In genomic region chr15:31156226-31156625, GRCh38 we compare ENCODE assay signal across 34 cellular contexts. TPM values are rescaled to one million over a fixed set of nuclear protein-coding genes. Genes with fewer than 3 reads are reported as not detected.
"Had no signal": no experiment of that assay in that cellular context is flagged by ENCODE, and none has a peak within 500 bp of the region (broad histone marks: within the 10 kb centered on the region; RNA-seq: fewer than 3 reads in every experiment).

No MANE protein-coding gene starts in this region.

- ATAC-seq: foreskin keratinocyte; gastroesophageal sphincter; heart left ventricle; left lobe of liver; naive thymus-derived CD4-positive, alpha-beta T cell; stimulated activated effector memory CD8-positive, alpha-beta T cell treated with anti-CD3 and anti-CD28 coated beads, Interleukin-12 subunit alpha, Interleukin-12 subunit beta, amount 100 ng/mL, for 72 hours had no signal

- H3K9me3 Mint-ChIP-seq: dendritic cell treated with granulocyte-macrophage colony-stimulating factor and Interleukin-4, amounts not matched to agents 40 ng/mL and 50 ng/mL, for 4 days; naive thymus-derived CD4-positive, alpha-beta T cell; nephron; neural progenitor cell; stimulated activated effector memory CD8-positive, alpha-beta T cell treated with anti-CD3 and anti-CD28 coated beads, Interleukin-12 subunit alpha, Interleukin-12 subunit beta, amount 100 ng/mL, for 72 hours; type B pancreatic cell had no signal

- H3K4me3 Mint-ChIP-seq: dendritic cell treated with granulocyte-macrophage colony-stimulating factor and Interleukin-4, amounts not matched to agents 40 ng/mL and 50 ng/mL, for 4 days; naive thymus-derived CD4-positive, alpha-beta T cell; nephron; neural progenitor cell; stimulated activated effector memory CD8-positive, alpha-beta T cell treated with anti-CD3 and anti-CD28 coated beads, Interleukin-12 subunit alpha, Interleukin-12 subunit beta, amount 100 ng/mL, for 72 hours; type B pancreatic cell had no signal

- DNase-seq: colonic mucosa; effector CD8-positive, alpha-beta T cell; foreskin keratinocyte; heart left ventricle; kidney; mesenchymal stem cell; midbrain; naive thymus-derived CD4-positive, alpha-beta T cell; sigmoid colon; stimulated activated CD4-positive, alpha-beta T cell treated with anti-CD3 and anti-CD28 coated beads, Interleukin-2, amount 100 ng/mL, for 24 hours; stimulated activated CD4-positive, alpha-beta T cell treated with anti-CD3 and anti-CD28 coated beads, Interleukin-4, amount 100 ng/mL, for 24 hours; stimulated activated naive CD4-positive, alpha-beta T cell treated with Interleukin-2 at 50 U/mL for 16 hours; stomach; thyroid gland had no signal

- H3K79me2 ChIP-seq: hepatocyte, parathyroid adenoma had no signal

- H3K36me3 ChIP-seq: colonic mucosa, esophagus muscularis mucosa, gastroesophageal sphincter, heart left ventricle, neural progenitor cell, prostate gland, right atrium auricular region, sigmoid colon, stomach, thyroid gland had no signal

- H3K27ac ChIP-seq: colonic mucosa, esophagus muscularis mucosa, foreskin keratinocyte, gastroesophageal sphincter, heart left ventricle, neural progenitor cell, parathyroid adenoma, prostate gland, right atrium auricular region, sigmoid colon, stomach, thyroid gland had no signal

- H3K9ac ChIP-seq: neural progenitor cell, parathyroid adenoma had no signal

- H3K4me2 ChIP-seq: hepatocyte, neural progenitor cell had no signal

- H3K27me3 ChIP-seq: colonic mucosa, foreskin keratinocyte, hepatocyte, right atrium auricular region, sigmoid colon, thyroid gland had no signal

- H3K4me1 ChIP-seq: colonic mucosa, esophagus muscularis mucosa, gastroesophageal sphincter, parathyroid adenoma, prostate gland, right atrium auricular region, sigmoid colon, thyroid gland had no signal

- H3K4me1 Mint-ChIP-seq: naive thymus-derived CD4-positive, alpha-beta T cell; stimulated activated effector memory CD8-positive, alpha-beta T cell treated with anti-CD3 and anti-CD28 coated beads, Interleukin-12 subunit alpha, Interleukin-12 subunit beta, amount 100 ng/mL, for 72 hours had no signal

- H3K9me3 ChIP-seq: colonic mucosa, esophagus muscularis mucosa, gastroesophageal sphincter, heart left ventricle, prostate gland, right atrium auricular region, sigmoid colon, stomach, thyroid gland had no signal

- H2AFZ ChIP-seq: hepatocyte, neural progenitor cell, parathyroid adenoma had no signal

- H3K4me3 ChIP-seq: colonic mucosa, esophagus muscularis mucosa, gastroesophageal sphincter, heart left ventricle, hepatocyte, neural progenitor cell, prostate gland, right atrium auricular region, sigmoid colon, stomach, thyroid gland had no signal

- H3K27me3 Mint-ChIP-seq: type B pancreatic cell had no signal

- H3K27ac Mint-ChIP-seq: dendritic cell treated with granulocyte-macrophage colony-stimulating factor and Interleukin-4, amounts not matched to agents 40 ng/mL and 50 ng/mL, for 4 days; naive thymus-derived CD4-positive, alpha-beta T cell; nephron; neural progenitor cell; stimulated activated effector memory CD8-positive, alpha-beta T cell treated with anti-CD3 and anti-CD28 coated beads, Interleukin-12 subunit alpha, Interleukin-12 subunit beta, amount 100 ng/mL, for 72 hours; type B pancreatic cell had no signal

- H3K36me3 Mint-ChIP-seq: naive thymus-derived CD4-positive, alpha-beta T cell; neural progenitor cell; stimulated activated effector memory CD8-positive, alpha-beta T cell treated with anti-CD3 and anti-CD28 coated beads, Interleukin-12 subunit alpha, Interleukin-12 subunit beta, amount 100 ng/mL, for 72 hours; type B pancreatic cell had no signal

RNA-seq across cellular contexts. Expression of gene TRPM1, which starts 54.7 kb away (rescaled TPM):
- total RNA-seq: colonic mucosa; endothelial cell of umbilical vein; epithelial cell of proximal tubule; esophagus muscularis mucosa; fibroblast of lung; foreskin keratinocyte; gastroesophageal sphincter; heart left ventricle; hepatocyte; kidney; mucosa of gallbladder; naive thymus-derived CD4-positive, alpha-beta T cell; right atrium auricular region; sigmoid colon; skeletal muscle tissue; stomach; subcutaneous adipose tissue; temporal lobe; thyroid gland; urinary bladder had no signal
- polyA plus RNA-seq: fibroblast of lung; hepatocyte; naive thymus-derived CD4-positive, alpha-beta T cell; urinary bladder had no signal
